ENCODE assay signal across 12 cellular contexts in genomic region chr10:598415-599170, GRCh38.
DNase-seq lines count a peak whose midpoint lies in the region; ATAC-seq and TF ChIP-seq lines count a peak whose summit lies in the region.
"Had no signal": no experiment of that assay in that cellular context is flagged by ENCODE, and none has a peak within 500 bp of the region (broad histone marks: within the 10 kb centered on the region; RNA-seq: fewer than 3 reads in every experiment).

No MANE protein-coding gene starts in this region.

- H3K27ac Mint-ChIP-seq in neural progenitor cell = peak overlapping the region; percentile 72
- H3K27ac Mint-ChIP-seq: T-helper 2 cell treated with Interferon-gamma antibody and Interleukin-4, amounts not matched to agents 5 μg/mL and 100 μg/mL, for 36 hours had no signal

- H3K79me2 ChIP-seq in neural progenitor cell (ENCODE audit: low read depth) = peaks cover 75% of the 10 kb centered on the region

- no peak overlapping the region for H3K9ac ChIP-seq in neural progenitor cell

- H3K27me3 ChIP-seq in BJ (ENCODE audit: control insufficient read depth, insufficient read depth, low read length) (no peaks in the 10 kb centered on the region), esophagus muscularis mucosa (no peaks in the 10 kb centered on the region), neural progenitor cell (no peaks in the 10 kb centered on the region), psoas muscle (ENCODE audit: insufficient read depth in 3 of 3, low read length in 2 of 3) (no peaks in the 10 kb centered on the region)

- H3K27ac ChIP-seq in esophagus muscularis mucosa (replicated peaks in 1 of 4) (peak overlapping the region; percentile 46 to 80 (median 62)), neural progenitor cell (peak overlapping the region; percentile 23), psoas muscle (no peak overlapping the region)

- no peak for TF ChIP-seq POLR2A in esophagus muscularis mucosa (IDR thresholded peaks at IDR 0.05; ENCODE audit: low read depth)

- no peaks in the 10 kb centered on the region for H3F3A ChIP-seq in neural progenitor cell (ENCODE audit: low read depth)

- H3K4me3 Mint-ChIP-seq in neural progenitor cell = no peak overlapping the region
- H3K4me3 Mint-ChIP-seq: T-helper 2 cell treated with Interferon-gamma antibody and Interleukin-4, amounts not matched to agents 5 μg/mL and 100 μg/mL, for 36 hours had no signal

- TF ChIP-seq EP300 in esophagus muscularis mucosa (IDR thresholded peaks at IDR 0.05) = no peak

- no peak overlapping the region for H3K4me3 ChIP-seq in BJ (ENCODE audit: low read depth, low read length)
- no peak overlapping the region for H3K4me3 ChIP-seq in esophagus muscularis mucosa
- H3K4me3 ChIP-seq in neural progenitor cell = no peak overlapping the region
- no peak overlapping the region for H3K4me3 ChIP-seq in psoas muscle
- H3K4me3 ChIP-seq: lung had no signal

- TF ChIP-seq CTCF in BJ (IDR thresholded peaks at IDR 0.05; ENCODE audit: insufficient read depth, low read depth, low read length) = no peak
- TF ChIP-seq CTCF in esophagus muscularis mucosa (IDR thresholded peaks at IDR 0.05) = no peak
- no peak for TF ChIP-seq CTCF in neural progenitor cell (IDR thresholded peaks at IDR 0.05)
- no peak for TF ChIP-seq CTCF in psoas muscle (IDR thresholded peaks at IDR 0.05)

- no peak overlapping the region for H2AFZ ChIP-seq in neural progenitor cell (replicated peaks)

- H3K4me1 Mint-ChIP-seq in neural progenitor cell = peaks cover 31% of the 10 kb centered on the region

- H3K9me3 Mint-ChIP-seq in neural progenitor cell = peaks cover 2% of the 10 kb centered on the region
- H3K9me3 Mint-ChIP-seq: T-helper 2 cell treated with Interferon-gamma antibody and Interleukin-4, amounts not matched to agents 5 μg/mL and 100 μg/mL, for 36 hours had no signal

- H3K4me1 ChIP-seq in esophagus muscularis mucosa (peaks cover 43 to 75% (median 71%) of the 10 kb centered on the region in 4 donors), neural progenitor cell (peaks cover 28% of the 10 kb centered on the region), psoas muscle (peaks cover 20% of the 10 kb centered on the region)

- WGBS in esophagus muscularis mucosa = 53% methylated on average over 16 of the region's 17 CpGs
- 78 to 82% (median 79%) methylated on average over 17 of the region's 17 CpGs for WGBS in psoas muscle, 3 donors

- POLR2A ChIA-PET in BJ (lab: Charles Lee) = interaction anchor here (0.6 kb wide), 2 partner anchors 24 to 39 kb away, joined by 3 to 14 read pairs; no protein-coding TSS in a partner anchor

- intact Hi-C loops in esophagus muscularis mucosa (cut with DNase I) (no loop called here), psoas muscle (cut with DNase I) (no loop called here)

- peaks cover 71% of the 10 kb centered on the region for H4K20me1 ChIP-seq in neural progenitor cell (ENCODE audit: low read depth)

- peaks cover 12% of the 10 kb centered on the region for H3K36me3 Mint-ChIP-seq in neural progenitor cell

- DNase-seq in BJ (ENCODE audit: low read depth) (peak; percentile 99), NCI-H226 (peak; percentile 66), esophagus muscularis mucosa (ENCODE audit: extremely low spot score) (no peak), neural progenitor cell (ENCODE audit: low spot score) (peak; percentile 55), left lobe of liver (ENCODE audit: low spot score) (no peak), activated gamma-delta T cell (lab: John Stamatoyannopoulos, UW) (no peak), psoas muscle (no peak)
- DNase-seq: effector CD4-positive, alpha-beta T cell; NCI-H510A treated with DMSO at 0.1 percent for 48 hours had no signal

- no peaks in the 10 kb centered on the region for H3K36me3 ChIP-seq in BJ (ENCODE audit: control insufficient read depth, insufficient read depth, low read length)
- no peaks in the 10 kb centered on the region for H3K36me3 ChIP-seq in esophagus muscularis mucosa
- H3K36me3 ChIP-seq in neural progenitor cell = no peaks in the 10 kb centered on the region
- no peaks in the 10 kb centered on the region for H3K36me3 ChIP-seq in psoas muscle (ENCODE audit: insufficient read depth in 1 of 2, low read depth in 1 of 2)

- CTCF ChIA-PET in BJ (lab: Yijun Ruan, JAX) = interaction anchor here (1.0 kb wide), 1 partner anchor 191 kb away, joined by 5 read pairs; no protein-coding TSS in a partner anchor

- H3K4me2 ChIP-seq in neural progenitor cell = no peak overlapping the region

- ATAC-seq in left lobe of liver (no peak), GM18909 (IDR thresholded peaks at IDR 0.05; ENCODE audit: poor library complexity, unreplicated experiment) (no peak), psoas muscle (no peak)

- no peaks in the 10 kb centered on the region for H3K9me3 ChIP-seq in esophagus muscularis mucosa
- H3K9me3 ChIP-seq in neural progenitor cell (ENCODE audit: low read depth) = no peaks in the 10 kb centered on the region
- H3K9me3 ChIP-seq in psoas muscle = no peaks in the 10 kb centered on the region

- H3K27me3 Mint-ChIP-seq in neural progenitor cell (ENCODE audit: insufficient read depth, low read depth) = no peaks in the 10 kb centered on the region

Comparison
In these comparisons a context has a peak if more than half of its experiments do, and no peak if none do; other contexts are left out.
1. DNase-seq: peak in BJ (single experiment), NCI-H226 (single experiment) and neural progenitor cell (single experiment); none in esophagus muscularis mucosa (single experiment), left lobe of liver (single experiment), activated gamma-delta T cell (single experiment) and psoas muscle (0 of 2).